In genomic region chr10:124180947-124181549, GRCh38 we compare ENCODE assay signal across 12 cellular contexts.
DNase-seq lines count a peak whose midpoint lies in the region; ATAC-seq and TF ChIP-seq lines count a peak whose summit lies in the region.
"Had no signal": no experiment of that assay in that cellular context is flagged by ENCODE, and none has a peak within 500 bp of the region (broad histone marks: within the 10 kb centered on the region; RNA-seq: fewer than 3 reads in every experiment).

No MANE protein-coding gene starts in this region.

- dilution Hi-C loops in mammary epithelial cell (cut with HindIII; ENCODE audit: low sequenced_read_pairs): no loop called here

- H4K20me1 ChIP-seq in mammary epithelial cell (ENCODE audit: insufficient read depth, low read length): no peaks in the 10 kb centered on the region

- H3K9ac ChIP-seq in mammary epithelial cell (ENCODE audit: insufficient read depth, low read length): no peak overlapping the region
- H3K9ac ChIP-seq: KMS-11 had no signal

- peaks cover 26% of the 10 kb centered on the region for H3K4me1 ChIP-seq in mammary epithelial cell (ENCODE audit: insufficient read depth, low read length)

- H3K27ac ChIP-seq in mammary epithelial cell (ENCODE audit: insufficient read depth, low read depth, low read length): no peak overlapping the region
- H3K27ac ChIP-seq: KMS-11, SK-N-MC, VCaP had no signal

- H3K4me3 ChIP-seq in mammary epithelial cell (replicated peaks in 1 of 3; ENCODE audit: insufficient read depth in 1 of 3, low read depth in 2 of 3, low read length in 3 of 3): no peak overlapping the region
- H3K4me3 ChIP-seq: gastrocnemius medialis, SK-N-MC had no signal

- CTCF ChIA-PET in mammary epithelial cell (lab: Charles Lee; ENCODE audit: low non-redundant PET): interaction anchor here (0.6 kb wide), 1 partner anchor 134 kb away, joined by 3 read pairs; no protein-coding TSS in a partner anchor

- WGBS in mammary epithelial cell (ENCODE audit: low coverage, missing lambda C conversion rate): 96% methylated on average over 9 of the region's 10 CpGs

- intact Hi-C loops in mammary epithelial cell (cut with micrococcal nuclease): no loop called here
- intact Hi-C loops in sciatic nerve (cut with DNase I): no loop called here

- no peak for ATAC-seq in sciatic nerve

- no peaks in the 10 kb centered on the region for H3K27me3 ChIP-seq in mammary epithelial cell (ENCODE audit: insufficient read depth, low read length)
- H3K27me3 ChIP-seq: gastrocnemius medialis had no signal

- no peak for TF ChIP-seq CTCF in mammary epithelial cell (conservative IDR thresholded peaks at IDR 0.05 in 1 of 2, IDR thresholded peaks at IDR 0.05 in 1 of 2; ENCODE audit: extremely low read depth in 1 of 2, insufficient read depth in 1 of 2, low read depth in 1 of 2, low read length in 2 of 2)

- H3K9me3 ChIP-seq in mammary epithelial cell (replicated peaks; ENCODE audit: insufficient read depth, low read length): no peaks in the 10 kb centered on the region
- H3K9me3 ChIP-seq: gastrocnemius medialis had no signal

- BruUV-seq in mammary epithelial cell (replicated peaks; lab: Mats Ljungman, UMichigan): no TSS peak

- DNase-seq in ELR (ENCODE audit: low read depth): peak; percentile 45
- DNase-seq in HS-27A (ENCODE audit: low read depth): peak; percentile 23
- peak; percentile 57 for DNase-seq in mammary epithelial cell
- peak; percentile 19 for DNase-seq in non-pigmented ciliary epithelial cell (ENCODE audit: low read depth)
- DNase-seq in sciatic nerve (ENCODE audit: low spot score): no peak
- no peak for DNase-seq in NCI-H1092 treated with DMSO at 0.1 percent for 48 hours (lab: John Stamatoyannopoulos, UW)
- DNase-seq in DMS79 (lab: John Stamatoyannopoulos, UW): no peak
- DNase-seq: gastrocnemius medialis, kidney had no signal

- H3K79me2 ChIP-seq in mammary epithelial cell (ENCODE audit: insufficient read depth, low read length): no peaks in the 10 kb centered on the region

- H3K4me2 ChIP-seq in mammary epithelial cell (ENCODE audit: insufficient read depth, low read depth, low read length): no peak overlapping the region
- H3K4me2 ChIP-seq: KMS-11 had no signal

- in situ Hi-C loops in mammary epithelial cell (cut with MboI; ENCODE audit: low sequenced_read_pairs in 2 of 2): no loop called here

- H3K36me3 ChIP-seq in mammary epithelial cell (ENCODE audit: insufficient read depth, low read length): no peaks in the 10 kb centered on the region
- H3K36me3 ChIP-seq: gastrocnemius medialis had no signal

- no peak overlapping the region for H2AFZ ChIP-seq in mammary epithelial cell (ENCODE audit: low read depth, low read length)

Comparison
In these comparisons a context has a peak if more than half of its experiments do, and no peak if none do; other contexts are left out.
1. DNase-seq: peak in ELR (single experiment), HS-27A (single experiment), mammary epithelial cell (single experiment) and non-pigmented ciliary epithelial cell (single experiment); none in sciatic nerve (single experiment), NCI-H1092 treated with DMSO at 0.1 percent for 48 hours (single experiment) and DMS79 (single experiment).